1 cellular context compared by ENCODE assay signal in genomic region chr17:75153854-75154194, GRCh38.
A peak's percentile ranks its signal among the peaks of the same experiment; 100 is the strongest.
TF ChIP-seq lines count a peak whose summit lies in the region.

No MANE protein-coding gene starts in this region.

TF ChIP-seq in K562, 482 proteins besides CTCF, POLR2A, EP300 and RAD21 (continues in another document):
- TF ChIP-seq POLR2AphosphoS2 (IDR thresholded peaks at IDR 0.05; ENCODE audit: low read length) (no peak), MGA (IDR thresholded peaks at IDR 0.05) (peak; percentile 43; the same call in 1 of the 2 replicates), ZFP36 (IDR thresholded peaks at IDR 0.05; ENCODE audit: low read depth, low read length, partially characterized antibody) (no peak), OTX1 (CRISPR knock-in tag; IDR thresholded peaks at IDR 0.05) (no peak), POLR3A (IDR thresholded peaks at IDR 0.05; ENCODE audit: borderline replicate concordance, extremely low read depth, insufficient read depth, insufficient read length) (no peak), MAX (CRISPR knock-in tag; IDR thresholded peaks at IDR 0.05) (peak; percentile 82), FOXA3 (CRISPR knock-in tag; conservative IDR thresholded peaks at IDR 0.05 in 1 of 2, IDR thresholded peaks at IDR 0.05 in 1 of 2) (0 out of 4 replicates have a peak, but pooled peaks of 1 of the 2 experiments have one; percentile 18), RBM39 (optimal IDR thresholded peaks at IDR 0.05; ENCODE audit: low read depth, low read length) (peak; percentile 2), SAP30 (IDR thresholded peaks at IDR 0.05; ENCODE audit: borderline replicate concordance, insufficient read depth, low read depth, low read length, poor library complexity, severe bottlenecking) (peak; percentile 82), TEAD1 (CRISPR knock-in tag; IDR thresholded peaks at IDR 0.05) (0 out of 4 replicates have a peak, but pooled peaks of 1 of the 2 experiments have one; percentile 13), PRDM10 (IDR thresholded peaks at IDR 0.05; ENCODE audit: partially characterized antibody) (peak; percentile 54), MXD1 (CRISPR knock-in tag; IDR thresholded peaks at IDR 0.05; ENCODE audit: borderline replicate concordance, poor library complexity, severe bottlenecking) (no peak), DDX20 (tag; IDR thresholded peaks at IDR 0.05; ENCODE audit: low read depth) (no peak), GTF2B (IDR thresholded peaks at IDR 0.05; ENCODE audit: extremely low read depth, insufficient read length) (no peak), MYC (IDR thresholded peaks at IDR 0.05; ENCODE audit: low read depth, low read length) (peak; percentile 58; the same call in 1 of the 2 replicates), MYC (CRISPR knock-in tag; IDR thresholded peaks at IDR 0.05; ENCODE audit: borderline replicate concordance, low read depth) (no peak), ZBTB17 (CRISPR knock-in tag; IDR thresholded peaks at IDR 0.05) (0 out of 2 replicates have a peak, but pooled peaks have one; percentile 8), ATF2 (CRISPR knock-in tag; IDR thresholded peaks at IDR 0.05) (0 out of 2 replicates have a peak, but pooled peaks have one; percentile 41), YY1 (IDR thresholded peaks at IDR 0.05; ENCODE audit: borderline replicate concordance in 1 of 3, control insufficient read depth in 1 of 3, extremely low read depth in 1 of 3, insufficient read depth in 3 of 3, insufficient read length in 1 of 3, insufficient replicate concordance in 2 of 3, low read depth in 1 of 3, low read length in 2 of 3) (peak in 2 of 3 experiments; percentile 41 to 67), NFXL1 (CRISPR knock-in tag; IDR thresholded peaks at IDR 0.05) (no peak), ESRRA (IDR thresholded peaks at IDR 0.05; ENCODE audit: borderline replicate concordance, low read depth) (no peak), STAG1 (CRISPR knock-in tag; IDR thresholded peaks at IDR 0.05; ENCODE audit: borderline replicate concordance) (no peak), MTA2 (IDR thresholded peaks at IDR 0.05; ENCODE audit: low read depth) (no peak), E2F4 (CRISPR knock-in tag; IDR thresholded peaks at IDR 0.05; ENCODE audit: low read depth) (no peak), TCF7 (IDR thresholded peaks at IDR 0.05; ENCODE audit: borderline replicate concordance) (no peak), RUNX1 (IDR thresholded peaks at IDR 0.05; ENCODE audit: low read depth) (no peak), ATF4 (CRISPR knock-in tag; IDR thresholded peaks at IDR 0.05) (no peak), PCBP2 (IDR thresholded peaks at IDR 0.05; ENCODE audit: low read depth, low read length, poor library complexity, severe bottlenecking) (no peak), HDAC1 (IDR thresholded peaks at IDR 0.05) (peak in 1 of 2 experiments; percentile 4; a peak in 1 of 4 replicates), SAFB (IDR thresholded peaks at IDR 0.05; ENCODE audit: borderline replicate concordance, low read depth, low read length) (peak; percentile 82; the same call in 1 of the 2 replicates), KAT7 (CRISPR knock-in tag; IDR thresholded peaks at IDR 0.05; ENCODE audit: borderline replicate concordance) (0 out of 2 replicates have a peak, but pooled peaks have one; percentile 53), ETS1 (conservative IDR thresholded peaks at IDR 0.05; ENCODE audit: control insufficient read depth, low read depth, low read length) (no peak), SMAD4 (CRISPR knock-in tag; conservative IDR thresholded peaks at IDR 0.05) (0 out of 2 replicates have a peak, but pooled peaks have one; percentile 17)
